ENCODE assay signal across 9 cellular contexts in genomic region chr6:132648356-132648755, GRCh38. TPM values are rescaled to one million over a fixed set of nuclear protein-coding genes. Genes with fewer than 3 reads are reported as not detected.
DNase-seq lines count a peak whose midpoint lies in the region; ATAC-seq and TF ChIP-seq lines count a peak whose summit lies in the region.
"Had no signal": no experiment of that assay in that cellular context is flagged by ENCODE, and none has a peak within 500 bp of the region (broad histone marks: within the 10 kb centered on the region; RNA-seq: fewer than 3 reads in every experiment).

No MANE protein-coding gene starts in this region.

- ATAC-seq in GM18498 (IDR thresholded peaks at IDR 0.05; ENCODE audit: unreplicated experiment), result peak; percentile 71
- ATAC-seq in GM21786 (IDR thresholded peaks at IDR 0.05; ENCODE audit: unreplicated experiment), result peak; percentile 62

- H3K9me3 ChIP-seq in MG63, result peaks cover 7% of the 10 kb centered on the region
- H3K9me3 ChIP-seq in effector memory CD4-positive, alpha-beta T cell (ENCODE audit: control insufficient read depth, low read length), result no peaks in the 10 kb centered on the region

- H3K4me3 ChIP-seq in MG63 (no peak overlapping the region), fibroblast of mammary gland (ENCODE audit: control insufficient read depth, low read depth, low read length) (no peak overlapping the region)
- H3K4me3 ChIP-seq in effector memory CD4-positive, alpha-beta T cell (ENCODE audit: insufficient read depth, low read depth, low read length, poor library complexity, severe bottlenecking), result no peak overlapping the region

- no peak for TF ChIP-seq CTCF in fibroblast of mammary gland (conservative IDR thresholded peaks at IDR 0.05; ENCODE audit: control insufficient read depth, insufficient read depth, low read depth, low read length)

- no peak overlapping the region for H3K27ac ChIP-seq in effector memory CD4-positive, alpha-beta T cell (ENCODE audit: insufficient read depth, low read length, poor library complexity, severe bottlenecking)

- peak; percentile 43 for DNase-seq in MG63
- peak; percentile 70 for DNase-seq in fibroblast of mammary gland (ENCODE audit: low read depth)
- no peak for DNase-seq in middle frontal gyrus (ENCODE audit: extremely low spot score, low spot score)
- DNase-seq in NK-92 (lab: John Stamatoyannopoulos, UW; ENCODE audit: unreplicated experiment), result no peak
- no peak for DNase-seq in effector memory CD4-positive, alpha-beta T cell
- DNase-seq in activated CD4-positive, CD25-positive, alpha-beta regulatory T cell (lab: John Stamatoyannopoulos, UW), result no peak

- H3K4me1 ChIP-seq in effector memory CD4-positive, alpha-beta T cell (ENCODE audit: control insufficient read depth, insufficient read depth, low read length, poor library complexity, severe bottlenecking), result no peaks in the 10 kb centered on the region

- peaks cover 38% of the 10 kb centered on the region for H3K27me3 ChIP-seq in MG63
- H3K27me3 ChIP-seq in effector memory CD4-positive, alpha-beta T cell (replicated peaks; ENCODE audit: control insufficient read depth, insufficient read depth, low read length, poor library complexity, severe bottlenecking), result no peaks in the 10 kb centered on the region

- no peaks in the 10 kb centered on the region for H3K36me3 ChIP-seq in MG63
- H3K36me3 ChIP-seq in effector memory CD4-positive, alpha-beta T cell (ENCODE audit: control insufficient read depth, insufficient read depth, low read length), result no peaks in the 10 kb centered on the region

RNA-seq across cellular contexts. Expression of gene TAAR1, which starts 10.6 kb away (rescaled TPM):
- not detected in 2 replicates for total RNA-seq in MG63 (2014; rRNA removed; shearing (Covaris generic); ENCODE audit: low replicate concordance)
- total RNA-seq: epithelial cell of proximal tubule had no signal

RNA-seq across cellular contexts. Expression of gene TAAR2, which starts 24.3 kb away (rescaled TPM):
- not detected in 2 replicates for total RNA-seq in MG63 (2014; rRNA removed; shearing (Covaris generic); ENCODE audit: low replicate concordance)
- total RNA-seq: epithelial cell of proximal tubule had no signal

RNA-seq across cellular contexts. Expression of gene TAAR5, which starts 58.8 kb away (rescaled TPM):
- not detected in 2 replicates for total RNA-seq in MG63 (2014; rRNA removed; shearing (Covaris generic); ENCODE audit: low replicate concordance)
- total RNA-seq: epithelial cell of proximal tubule had no signal

Comparison
In these comparisons a context has a peak if more than half of its experiments do, and no peak if none do; other contexts are left out.
1. DNase-seq: peak in MG63 (single experiment) and fibroblast of mammary gland (single experiment); none in middle frontal gyrus (single experiment), NK-92 (single experiment), effector memory CD4-positive, alpha-beta T cell (0 of 3) and activated CD4-positive, CD25-positive, alpha-beta regulatory T cell (0 of 4).